ENCODE assay signal across 9 cellular contexts in the genomic region with DNA sequence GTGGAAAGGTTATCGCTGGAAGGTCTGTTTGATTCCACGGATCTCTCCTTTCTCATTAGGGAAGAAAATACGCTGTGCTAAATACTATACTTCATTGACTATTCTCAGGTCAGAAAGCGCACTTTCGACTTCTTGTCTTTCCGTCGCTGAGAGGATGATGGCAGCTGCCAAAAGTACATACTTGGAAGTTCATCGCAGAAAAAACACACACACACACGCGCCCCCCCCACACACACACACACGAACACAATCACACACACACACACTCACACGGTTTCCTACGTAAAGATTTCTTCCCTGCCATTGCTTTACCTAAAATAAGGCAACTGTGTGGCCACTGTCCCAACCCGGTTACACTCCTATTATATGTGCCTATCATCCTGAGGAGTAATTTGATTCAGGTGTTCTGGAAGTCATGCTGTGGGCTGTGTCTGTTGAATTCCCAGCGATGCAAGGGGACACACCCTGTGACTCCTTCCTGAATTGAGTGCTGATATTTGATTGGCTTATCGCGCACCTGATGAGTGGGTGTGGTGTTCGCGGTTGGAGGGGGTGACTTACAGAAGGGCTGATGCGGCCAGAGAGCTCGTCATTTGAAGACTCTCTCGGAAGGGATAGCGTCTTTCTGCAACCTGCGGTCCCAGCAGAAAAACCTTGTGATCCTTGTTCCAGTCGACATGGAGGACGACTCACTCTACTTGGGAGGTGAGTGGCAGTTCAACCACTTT. TPM values are rescaled to one million over a fixed set of nuclear protein-coding genes. Genes with fewer than 3 reads are reported as not detected.
DNase-seq lines count a peak whose midpoint lies in the region; ATAC-seq, FAIRE-seq and TF ChIP-seq lines count a peak whose summit lies in the region.
"Not testable (repeated sequence)": the region's sequence is repeated elsewhere in the genome, so short reads cannot be mapped to it uniquely, and the experiment has no call there.
"Had no signal": no experiment of that assay in that cellular context is flagged by ENCODE, and none has a peak within 500 bp of the region (broad histone marks: within the 10 kb centered on the region; RNA-seq: fewer than 3 reads in every experiment).

A gene with protein sequence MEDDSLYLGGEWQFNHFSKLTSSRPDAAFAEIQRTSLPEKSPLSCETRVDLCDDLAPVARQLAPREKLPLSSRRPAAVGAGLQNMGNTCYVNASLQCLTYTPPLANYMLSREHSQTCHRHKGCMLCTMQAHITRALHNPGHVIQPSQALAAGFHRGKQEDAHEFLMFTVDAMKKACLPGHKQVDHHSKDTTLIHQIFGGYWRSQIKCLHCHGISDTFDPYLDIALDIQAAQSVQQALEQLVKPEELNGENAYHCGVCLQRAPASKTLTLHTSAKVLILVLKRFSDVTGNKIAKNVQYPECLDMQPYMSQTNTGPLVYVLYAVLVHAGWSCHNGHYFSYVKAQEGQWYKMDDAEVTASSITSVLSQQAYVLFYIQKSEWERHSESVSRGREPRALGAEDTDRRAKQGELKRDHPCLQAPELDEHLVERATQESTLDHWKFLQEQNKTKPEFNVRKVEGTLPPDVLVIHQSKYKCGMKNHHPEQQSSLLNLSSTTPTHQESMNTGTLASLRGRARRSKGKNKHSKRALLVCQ (plus strand): TSS at position 678 of the 728 bp plus-strand sequence. CDS start 0 bp downstream, at position 678.

- H2BK5ac ChIP-seq in trophoblast cell (ENCODE audit: low read depth, low read length, poor library complexity) = not testable (repeated sequence)

- H3K14ac ChIP-seq in trophoblast cell (ENCODE audit: low read length) = not testable (repeated sequence)

- H3K27me3 ChIP-seq in Karpas-422 (ENCODE audit: low read length); ascending aorta; endothelial cell of umbilical vein (ENCODE audit: control insufficient read depth in 2 of 2, insufficient read depth in 2 of 2, low read length in 2 of 2); trophoblast cell (ENCODE audit: insufficient read depth, low read length): not testable (repeated sequence)

- WGBS in trophoblast cell (ENCODE audit: extremely low coverage, insufficient coverage, insufficient read length) = 100% methylated on average over 3 of the region's 26 CpGs

- not testable (repeated sequence) for BruUV-seq in endothelial cell of umbilical vein (replicated peaks; lab: Mats Ljungman, UMichigan)

- H3K36me3 ChIP-seq in Karpas-422 (ENCODE audit: insufficient read depth, low read length); ascending aorta; endothelial cell of umbilical vein (ENCODE audit: control insufficient read depth in 2 of 2, extremely low read depth in 1 of 2, insufficient read depth in 2 of 2, low read length in 2 of 2); trophoblast cell (ENCODE audit: control insufficient read depth in 1 of 2, insufficient read depth in 2 of 2, low read length in 2 of 2): not testable (repeated sequence)

- not testable (repeated sequence) for H3K4me1 Mint-ChIP-seq in activated CD4-positive, alpha-beta memory T cell treated with anti-CD3 and anti-CD28 coated beads for 36 hours (ENCODE audit: low read depth)

- CTCF ChIA-PET in activated CD4-positive, alpha-beta memory T cell treated with anti-CD3 and anti-CD28 coated beads for 36 hours (lab: Charles Lee); endothelial cell of umbilical vein (lab: Charles Lee): not testable (repeated sequence)

- not testable (repeated sequence) for H4K91ac ChIP-seq in trophoblast cell (ENCODE audit: low read depth, low read length)

- not testable (repeated sequence) for H3K79me2 ChIP-seq in Karpas-422 (ENCODE audit: low read length); endothelial cell of umbilical vein (ENCODE audit: control insufficient read depth, insufficient read depth, low read length); trophoblast cell (ENCODE audit: control insufficient read depth, insufficient read depth, low read length, poor library complexity)

- not testable (repeated sequence) for TF ChIP-seq POLR2A in endothelial cell of umbilical vein (IDR thresholded peaks at IDR 0.05; ENCODE audit: low read depth, low read length)

- H3K23ac ChIP-seq in trophoblast cell (ENCODE audit: low read length) = not testable (repeated sequence)

- FAIRE-seq in endothelial cell of umbilical vein (lab: Jason Lieb, UNC) = not testable (repeated sequence)

- H3K9ac ChIP-seq in Karpas-422 (ENCODE audit: low read length); endothelial cell of umbilical vein (replicated peaks; ENCODE audit: extremely low read depth, insufficient read depth, low read length); trophoblast cell (ENCODE audit: low read length): not testable (repeated sequence)

- dilution Hi-C loops in endothelial cell of umbilical vein (cut with MboI; ENCODE audit: extremely low pct_ligation_motif_present, low sequenced_read_pairs) = not testable (repeated sequence)

- H4K20me1 ChIP-seq in Karpas-422 (ENCODE audit: insufficient read depth, low read depth, low read length); endothelial cell of umbilical vein (replicated peaks; ENCODE audit: control insufficient read depth, extremely low read depth, insufficient read depth, low read length): not testable (repeated sequence)

- not testable (repeated sequence) for H4K12ac ChIP-seq in trophoblast cell (ENCODE audit: low read depth, low read length)

- H3K9me3 Mint-ChIP-seq in activated CD4-positive, alpha-beta memory T cell treated with anti-CD3 and anti-CD28 coated beads for 36 hours = not testable (repeated sequence)

- not testable (repeated sequence) for H3K4ac ChIP-seq in trophoblast cell (ENCODE audit: low read depth, low read length)

- not testable (repeated sequence) for H3K4me3 Mint-ChIP-seq in activated CD4-positive, alpha-beta memory T cell treated with anti-CD3 and anti-CD28 coated beads for 36 hours

- H2BK12ac ChIP-seq in trophoblast cell (ENCODE audit: low read length) = not testable (repeated sequence)

- peak; percentile 35 for DNase-seq in Karpas-422
- peak; percentile 6 for DNase-seq in activated CD4-positive, alpha-beta memory T cell treated with anti-CD3 and anti-CD28 coated beads for 36 hours
- peak; percentile 4 to 60 for DNase-seq in ascending aorta (ENCODE audit: low spot score in 2 of 2)
- peak; percentile 1 for DNase-seq in endothelial cell of umbilical vein (ENCODE audit: low read depth, low spot score)
- peak; percentile 47 for DNase-seq in left lobe of liver (ENCODE audit: low spot score)
- DNase-seq in trophoblast cell = peak; percentile 0 to 1
- DNase-seq in stimulated activated CD4-positive, alpha-beta T cell treated with anti-CD3 and anti-CD28 coated beads, Interleukin-4, amount 100 ng/mL, for 1 hour = peak; percentile 1

- H3K4me3 ChIP-seq in Karpas-422 (ENCODE audit: low read length); ascending aorta; endothelial cell of umbilical vein (replicated peaks in 1 of 3; ENCODE audit: insufficient read depth in 1 of 3, low read depth in 1 of 3, low read length in 3 of 3); trophoblast cell (ENCODE audit: low read depth, low read length): not testable (repeated sequence)

- H3K4me2 ChIP-seq in Karpas-422 (ENCODE audit: low read depth, low read length, poor library complexity, severe bottlenecking); endothelial cell of umbilical vein (ENCODE audit: insufficient read depth, low read length); trophoblast cell (ENCODE audit: low read length): not testable (repeated sequence)

- not testable (repeated sequence) for H3K27me3 Mint-ChIP-seq in activated CD4-positive, alpha-beta memory T cell treated with anti-CD3 and anti-CD28 coated beads for 36 hours

- not testable (repeated sequence) for H2AFZ ChIP-seq in Karpas-422 (ENCODE audit: low read length); endothelial cell of umbilical vein (ENCODE audit: low read depth, low read length); trophoblast cell (ENCODE audit: insufficient read depth, low read length, poor library complexity)

- not testable (repeated sequence) for H4K8ac ChIP-seq in trophoblast cell (ENCODE audit: low read depth, low read length)

- H3K4me1 ChIP-seq in Karpas-422 (ENCODE audit: low read length); ascending aorta; endothelial cell of umbilical vein (ENCODE audit: control insufficient read depth, extremely low read depth, insufficient read depth, low read length); trophoblast cell (ENCODE audit: control insufficient read depth in 1 of 2, insufficient read depth in 2 of 2, low read length in 2 of 2): not testable (repeated sequence)

- not testable (repeated sequence) for H3K9me2 ChIP-seq in Karpas-422 (replicated peaks; ENCODE audit: insufficient read depth, low read length)

- H3K18ac ChIP-seq in trophoblast cell (ENCODE audit: low read length) = not testable (repeated sequence)

- H2AK5ac ChIP-seq in trophoblast cell (ENCODE audit: low read length) = not testable (repeated sequence)

- H3K27ac ChIP-seq in Karpas-422 (ENCODE audit: low read length); ascending aorta; endothelial cell of umbilical vein (ENCODE audit: insufficient read depth, low read depth, low read length); trophoblast cell (ENCODE audit: low read depth, low read length): not testable (repeated sequence)

- not testable (repeated sequence) for H3K79me1 ChIP-seq in trophoblast cell (ENCODE audit: low read length)

- not testable (repeated sequence) for TF ChIP-seq CTCF in ascending aorta (IDR thresholded peaks at IDR 0.05); endothelial cell of umbilical vein (IDR thresholded peaks at IDR 0.05; ENCODE audit: extremely low read depth in 1 of 2, insufficient read depth in 1 of 2, low read depth in 1 of 2, low read length in 2 of 2)

- intact Hi-C loops in activated CD4-positive, alpha-beta memory T cell treated with anti-CD3 and anti-CD28 coated beads for 36 hours (cut with micrococcal nuclease); ascending aorta (cut with DNase I); endothelial cell of umbilical vein (cut with micrococcal nuclease): not testable (repeated sequence)

- H3K9me3 ChIP-seq in Karpas-422 (ENCODE audit: low read length); ascending aorta; endothelial cell of umbilical vein (replicated peaks; ENCODE audit: control insufficient read depth, insufficient read depth, low read length); trophoblast cell (ENCODE audit: insufficient read depth, low read depth, low read length): not testable (repeated sequence)

- H3K36me3 Mint-ChIP-seq in activated CD4-positive, alpha-beta memory T cell treated with anti-CD3 and anti-CD28 coated beads for 36 hours = not testable (repeated sequence)

- not testable (repeated sequence) for H2BK120ac ChIP-seq in trophoblast cell (ENCODE audit: insufficient read depth, low read length, poor library complexity)

- H3K27ac Mint-ChIP-seq in activated CD4-positive, alpha-beta memory T cell treated with anti-CD3 and anti-CD28 coated beads for 36 hours = not testable (repeated sequence)

- ATAC-seq in left lobe of liver = not testable (repeated sequence)

- POLR2A ChIA-PET in activated CD4-positive, alpha-beta memory T cell treated with anti-CD3 and anti-CD28 coated beads for 36 hours (lab: Charles Lee); endothelial cell of umbilical vein (lab: Charles Lee): not testable (repeated sequence)

- H3K9me1 ChIP-seq in endothelial cell of umbilical vein (replicated peaks; ENCODE audit: control insufficient read depth, extremely low read depth, insufficient read depth, low read length) = not testable (repeated sequence)

RNA-seq across cellular contexts. Expression of the gene that starts here (rescaled TPM):
- total RNA-seq in Karpas-422 (2014; rRNA removed; shearing (Covaris generic); ENCODE audit: low replicate concordance) = not detected in 2 replicates
- total RNA-seq in activated CD4-positive, alpha-beta memory T cell treated with anti-CD3 and anti-CD28 coated beads for 36 hours = not detected
- total RNA-seq in ascending aorta (not detected), endothelial cell of umbilical vein (not detected in 2 replicates), left lobe of liver (not detected)
- polyA plus RNA-seq in endothelial cell of umbilical vein = not detected in 2 replicates
- polyA plus RNA-seq in endothelial cell of umbilical vein (2011; cell fraction: cytosol; rRNA removed) = not detected in 2 replicates
- not detected in 2 replicates for polyA plus RNA-seq in endothelial cell of umbilical vein (2011; cell fraction: nucleus; rRNA removed)
- not detected in 2 replicates for polyA plus RNA-seq in endothelial cell of umbilical vein (2012)
- not detected in 2 replicates for polyA minus RNA-seq in endothelial cell of umbilical vein
- polyA minus RNA-seq in endothelial cell of umbilical vein (2011; cell fraction: cytosol; rRNA and poly(A)+ RNA removed) = not detected
- not detected in 2 replicates for polyA minus RNA-seq in endothelial cell of umbilical vein (2011; cell fraction: nucleus; rRNA and poly(A)+ RNA removed)
- polyA plus RNA-seq in trophoblast cell (2013) = not detected in 2 replicates
- total RNA-seq: activated naive CD4-positive, alpha-beta T cell treated with anti-CD3 and anti-CD28 coated beads for 36 hours; subcutaneous adipose tissue had no signal

Comparison
In these comparisons a context has a peak if more than half of its experiments do, and no peak if none do; other contexts are left out.
1. Peak in DNase-seq in Karpas-422; RNA of the gene not detected or under 1 TPM.
2. Peak in DNase-seq in activated CD4-positive, alpha-beta memory T cell treated with anti-CD3 and anti-CD28 coated beads for 36 hours; RNA of the gene not detected or under 1 TPM.
3. Peak in DNase-seq in ascending aorta; RNA of the gene not detected or under 1 TPM.
4. Peak in DNase-seq in endothelial cell of umbilical vein; RNA of the gene not detected or under 1 TPM.
5. Peak in DNase-seq in left lobe of liver; RNA of the gene not detected or under 1 TPM.